ENCODE assay signal across 8 cellular contexts in genomic region chr10:31031205-31031665, GRCh38. TPM values are rescaled to one million over a fixed set of nuclear protein-coding genes. Genes with fewer than 3 reads are reported as not detected.
DNase-seq lines count a peak whose midpoint lies in the region; ATAC-seq, FAIRE-seq and TF ChIP-seq lines count a peak whose summit lies in the region.

No MANE protein-coding gene starts in this region.

- FAIRE-seq in GM12892 (lab: Jason Lieb, UNC): no peak

- H2AFZ ChIP-seq in Loucy (ENCODE audit: low read length): peak overlapping the region; percentile 98

- no peak for TF ChIP-seq POLR2A in GM12892 (IDR thresholded peaks at IDR 0.05; ENCODE audit: low read depth, low read length)

- H3K36me3 ChIP-seq in Loucy (ENCODE audit: insufficient read depth, low read length) (no peaks in the 10 kb centered on the region), colonic mucosa (no peaks in the 10 kb centered on the region)

- peak overlapping the region; percentile 95 for H3K27ac ChIP-seq in colonic mucosa

- no peaks in the 10 kb centered on the region for H3F3A ChIP-seq in Loucy (ENCODE audit: low read depth)

- H4K20me1 ChIP-seq in Loucy (ENCODE audit: insufficient read depth, low read length, poor library complexity, severe bottlenecking): no peaks in the 10 kb centered on the region

- H3K9me3 ChIP-seq in Loucy (ENCODE audit: insufficient read depth, low read depth, low read length) (no peaks in the 10 kb centered on the region), colonic mucosa (no peaks in the 10 kb centered on the region), mononuclear cell (ENCODE audit: low read depth, low read length) (no peaks in the 10 kb centered on the region)

- DNase-seq in GM12892 (ENCODE audit: insufficient read length) (peak; percentile 64), colonic mucosa (peak; percentile 89), kidney tubule cell (ENCODE audit: low spot score) (no peak), NCI-H524 treated with DMSO at 0.1 percent for 48 hours (lab: John Stamatoyannopoulos, UW) (no peak), cerebellar nuclear complex (lab: John Stamatoyannopoulos, UW) (no peak)

- H3K79me2 ChIP-seq in Loucy (ENCODE audit: insufficient read depth, low read length): 0 out of 2 replicates have a peak, but pooled peaks cover 3% of the 10 kb centered on the region

- peak overlapping the region; percentile 85 for H3K4me2 ChIP-seq in Loucy (ENCODE audit: low read depth, low read length, poor library complexity, severe bottlenecking)

- ATAC-seq in GM21786 (IDR thresholded peaks at IDR 0.05; ENCODE audit: unreplicated experiment): peak; percentile 76

- TF ChIP-seq CTCF in Loucy (conservative IDR thresholded peaks at IDR 0.05; ENCODE audit: low read length) (no peak), colonic mucosa (IDR thresholded peaks at IDR 0.05) (no peak)

- H3K9ac ChIP-seq in Loucy (ENCODE audit: low read depth, low read length, poor library complexity, severe bottlenecking): peak overlapping the region; percentile 73
- H3K9ac ChIP-seq in colonic mucosa (ENCODE audit: low read depth in 2 of 2, low read length in 2 of 2): peak overlapping the region; percentile 82 to 83

- H3K4me3 ChIP-seq in Loucy (ENCODE audit: low read length, poor library complexity, severe bottlenecking) (peak overlapping the region; percentile 86), colonic mucosa (peak overlapping the region; percentile 47), mononuclear cell (ENCODE audit: low read length) (peak overlapping the region; percentile 68)

- H3K4me1 ChIP-seq in Loucy (ENCODE audit: insufficient read depth, low read length, poor library complexity, severe bottlenecking): peaks cover 16% of the 10 kb centered on the region
- no peaks in the 10 kb centered on the region for H3K4me1 ChIP-seq in colonic mucosa
- H3K4me1 ChIP-seq in mononuclear cell (ENCODE audit: insufficient read depth, low read length): peaks cover 36% of the 10 kb centered on the region

- intact Hi-C loops in colonic mucosa (cut with DNase I): loop anchor here (10.0 kb wide), 1 partner anchor 246 kb away; no protein-coding TSS in a partner anchor

- H3K27me3 ChIP-seq in Loucy (ENCODE audit: insufficient read depth, low read length, poor library complexity, severe bottlenecking) (no peaks in the 10 kb centered on the region), colonic mucosa (no peaks in the 10 kb centered on the region), mononuclear cell (ENCODE audit: insufficient read depth, low read length) (no peaks in the 10 kb centered on the region)

- no peaks in the 10 kb centered on the region for H3K9me2 ChIP-seq in Loucy (replicated peaks; ENCODE audit: low read depth, low read length)

RNA-seq across cellular contexts. Expression of gene ZNF438, which starts 0.4 kb away (rescaled TPM):
- polyA plus RNA-seq in GM12892 (2012; ENCODE audit: missing spikeins): 2.5 TPM
- total RNA-seq in colonic mucosa (1 to 10 TPM; 2.7 to 4.3 TPM), mononuclear cell (2.2 TPM)

Comparison
In these comparisons a context has a peak if more than half of its experiments do, and no peak if none do; other contexts are left out.
1. DNase-seq: peak in GM12892 (single experiment) and colonic mucosa (single experiment); none in kidney tubule cell (single experiment), NCI-H524 treated with DMSO at 0.1 percent for 48 hours (single experiment) and cerebellar nuclear complex (0 of 2).
2. Peak in every context shown above with its lines, with median percentiles within 50 percentile points of each other: H3K4me3 ChIP-seq.